10 cellular contexts compared by ENCODE assay signal in the genomic region with DNA sequence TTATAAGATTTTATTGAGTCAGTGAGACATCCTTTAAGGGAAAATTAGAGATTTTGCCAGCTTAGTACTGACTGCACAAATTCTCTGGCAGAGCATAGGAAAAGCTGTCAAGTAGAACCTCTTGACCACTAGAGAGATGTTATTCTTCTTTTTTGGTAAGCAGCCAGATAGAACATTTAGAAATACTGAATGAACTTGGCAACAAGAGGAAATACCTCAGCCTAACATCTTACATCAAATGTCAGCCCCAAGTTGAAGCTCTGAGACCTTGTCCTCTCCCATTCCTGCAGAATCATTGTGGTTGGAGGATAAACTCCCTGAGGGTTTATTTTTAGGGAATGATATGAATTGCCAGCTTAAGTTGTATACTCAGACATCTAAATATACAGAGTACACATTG. TPM values are rescaled to one million over a fixed set of nuclear protein-coding genes. Genes with fewer than 3 reads are reported as not detected.
DNase-seq lines count a peak whose midpoint lies in the region; ATAC-seq and TF ChIP-seq lines count a peak whose summit lies in the region.
"Had no signal": no experiment of that assay in that cellular context is flagged by ENCODE, and none has a peak within 500 bp of the region (broad histone marks: within the 10 kb centered on the region; RNA-seq: fewer than 3 reads in every experiment).

No MANE protein-coding gene starts in this region.

- POLR2A ChIA-PET in BJ (lab: Charles Lee): no interaction called here

- ATAC-seq in HG03378 (IDR thresholded peaks at IDR 0.05; ENCODE audit: unreplicated experiment): no peak

- CTCF ChIA-PET in BJ (lab: Yijun Ruan, JAX): interaction anchor here (0.9 kb wide), 1 partner anchor 19 kb away, joined by 3 read pairs; no protein-coding TSS in a partner anchor

- no peaks in the 10 kb centered on the region for H3K27me3 ChIP-seq in BJ (ENCODE audit: control insufficient read depth, insufficient read depth, low read length)
- no peaks in the 10 kb centered on the region for H3K27me3 ChIP-seq in Peyer's patch
- H3K27me3 ChIP-seq in ovary: no peaks in the 10 kb centered on the region

- peaks cover 0 to 17% (median 0%) of the 10 kb centered on the region in 4 donors for H3K4me1 ChIP-seq in Peyer's patch
- H3K4me1 ChIP-seq in ovary (ENCODE audit: insufficient read depth): peaks cover 2% of the 10 kb centered on the region

- DNase-seq in BJ (ENCODE audit: low read depth) (peak; percentile 95), Peyer's patch (no peak), fibroblast of pulmonary artery (ENCODE audit: low read depth) (peak; percentile 99), ovary (no peak), SIG-M5 treated with dmso at 0.1 percent for 504 hours (lab: John Stamatoyannopoulos, UW; ENCODE audit: unreplicated experiment) (no peak), NCI-H82 (lab: John Stamatoyannopoulos, UW) (no peak)
- DNase-seq in activated naive CD4-positive, alpha-beta T cell treated with anti-CD3 and anti-CD28 coated beads, Interleukin-2, amount 50 U/mL, for 16 hours: no peak
- DNase-seq: amygdala; stimulated activated CD4-positive, alpha-beta T cell treated with anti-CD3 and anti-CD28 coated beads, Interleukin-12 subunit alpha, Interleukin-12 subunit beta, amount 100 ng/mL, for 4 hours had no signal

- peak overlapping the region in 3 of 4 donors; percentile 23 to 82 (median 28) for H3K27ac ChIP-seq in Peyer's patch
- no peak overlapping the region for H3K27ac ChIP-seq in ovary

- H3K4me3 ChIP-seq in BJ (ENCODE audit: low read depth, low read length) (no peak overlapping the region), Peyer's patch (no peak overlapping the region), fibroblast of pulmonary artery (replicated peaks; ENCODE audit: low read depth, low read length) (no peak overlapping the region), ovary (no peak overlapping the region)

- intact Hi-C loops in ovary (cut with DNase I): no loop called here

- H3K9me3 ChIP-seq in Peyer's patch (no peaks in the 10 kb centered on the region), ovary (no peaks in the 10 kb centered on the region)

- no peak for TF ChIP-seq CTCF in BJ (IDR thresholded peaks at IDR 0.05; ENCODE audit: insufficient read depth, low read depth, low read length)
- no peak for TF ChIP-seq CTCF in Peyer's patch (IDR thresholded peaks at IDR 0.05)
- no peak for TF ChIP-seq CTCF in fibroblast of pulmonary artery (IDR thresholded peaks at IDR 0.05; ENCODE audit: low read length, missing control alignments)
- no peak for TF ChIP-seq CTCF in ovary (IDR thresholded peaks at IDR 0.05)

- TF ChIP-seq POLR2A in Peyer's patch (IDR thresholded peaks at IDR 0.05) (no peak), ovary (IDR thresholded peaks at IDR 0.05) (no peak)

- peak; percentile 5 for TF ChIP-seq EP300 in ovary (IDR thresholded peaks at IDR 0.05)

- H3K36me3 ChIP-seq in BJ (ENCODE audit: control insufficient read depth, insufficient read depth, low read length) (no peaks in the 10 kb centered on the region), Peyer's patch (no peaks in the 10 kb centered on the region), ovary (no peaks in the 10 kb centered on the region)

RNA-seq across cellular contexts. Expression of gene MIGA1, which starts 53.4 kb away (rescaled TPM):
- polyA plus RNA-seq in BJ (2011; rRNA removed) (3.3 and 7.1 TPM in 2 replicates), ovary (1 to 10 TPM; 6.5 to 8.7 TPM)
- polyA minus RNA-seq in BJ (2011; rRNA and poly(A)+ RNA removed): 6.8 TPM in 2 replicates
- total RNA-seq in Peyer's patch (10 to 100 TPM in 3 of 4 donors, 1 to 10 TPM in 1; 7.4 to 21.9 (median 17.4) TPM), ovary (10 to 100 TPM; 11.3 to 24.0 (median 19.0) TPM)

RNA-seq across cellular contexts. Expression of gene NEXN, which starts 55.5 kb away (rescaled TPM):
- polyA plus RNA-seq in BJ (2011; rRNA removed): 7.8 and 16.9 TPM in 2 replicates
- 3.6 and 6.7 TPM in 2 replicates for polyA minus RNA-seq in BJ (2011; rRNA and poly(A)+ RNA removed)
- total RNA-seq in Peyer's patch: 10 to 100 TPM in 2 of 4 donors, 1 to 10 TPM in 2; 5.6 to 38.0 (median 10.5) TPM
- total RNA-seq in ovary: 10 to 100 TPM in 3 of 7 donors, 1 to 10 TPM in 4; 2.4 to 21.5 (median 8.7) TPM
- polyA plus RNA-seq in ovary: 10 to 100 TPM; 13.3 to 66.2 TPM

Comparison
In these comparisons a context has a peak if more than half of its experiments do, and no peak if none do; other contexts are left out.
1. DNase-seq: peak in BJ (single experiment) and fibroblast of pulmonary artery (single experiment); none in Peyer's patch (0 of 3), ovary (0 of 5), SIG-M5 treated with dmso at 0.1 percent for 504 hours (single experiment), activated naive CD4-positive, alpha-beta T cell treated with anti-CD3 and anti-CD28 coated beads, Interleukin-2, amount 50 U/mL, for 16 hours (single experiment) and NCI-H82 (single experiment).
2. H3K27ac ChIP-seq: peak in Peyer's patch (3 of 4); none in ovary (0 of 2).